In genomic region chrX:134443020-134443419, GRCh38 we compare ENCODE assay signal across 12 cellular contexts.
DNase-seq lines count a peak whose midpoint lies in the region; ATAC-seq and TF ChIP-seq lines count a peak whose summit lies in the region.
"Had no signal": no experiment of that assay in that cellular context is flagged by ENCODE, and none has a peak within 500 bp of the region (broad histone marks: within the 10 kb centered on the region; RNA-seq: fewer than 3 reads in every experiment).

No MANE protein-coding gene starts in this region.

- H3K27me3 Mint-ChIP-seq in nephron (ENCODE audit: low read depth): peaks cover 7% of the 10 kb centered on the region
- H3K27me3 Mint-ChIP-seq: activated naive CD8-positive, alpha-beta T cell treated with anti-CD3 and anti-CD28 coated beads, Interleukin-2, amount 10 ng/mL, durations not matched to agents 7 days and 5 days; dendritic cell treated with granulocyte-macrophage colony-stimulating factor and Interleukin-4, amounts not matched to agents 40 ng/mL and 50 ng/mL, for 4 days had no signal

- H3K36me3 Mint-ChIP-seq in nephron (ENCODE audit: low read depth): no peaks in the 10 kb centered on the region
- H3K36me3 Mint-ChIP-seq: immature natural killer cell had no signal

- ATAC-seq in GM18870 (IDR thresholded peaks at IDR 0.05; ENCODE audit: unreplicated experiment) (peak; percentile 71), GM21825 (IDR thresholded peaks at IDR 0.05; ENCODE audit: unreplicated experiment) (peak; percentile 74)

- H3K4me3 Mint-ChIP-seq in nephron: no peak overlapping the region
- H3K4me3 Mint-ChIP-seq: activated naive CD8-positive, alpha-beta T cell treated with anti-CD3 and anti-CD28 coated beads, Interleukin-2, amount 10 ng/mL, durations not matched to agents 7 days and 5 days; dendritic cell treated with granulocyte-macrophage colony-stimulating factor and Interleukin-4, amounts not matched to agents 40 ng/mL and 50 ng/mL, for 4 days; immature natural killer cell had no signal

- no peaks in the 10 kb centered on the region for H3K9me3 Mint-ChIP-seq in nephron
- H3K9me3 Mint-ChIP-seq: activated naive CD8-positive, alpha-beta T cell treated with anti-CD3 and anti-CD28 coated beads, Interleukin-2, amount 10 ng/mL, durations not matched to agents 7 days and 5 days; dendritic cell treated with granulocyte-macrophage colony-stimulating factor and Interleukin-4, amounts not matched to agents 40 ng/mL and 50 ng/mL, for 4 days; immature natural killer cell had no signal

- peaks cover 5% of the 10 kb centered on the region for H3K4me1 Mint-ChIP-seq in nephron
- H3K4me1 Mint-ChIP-seq: activated naive CD8-positive, alpha-beta T cell treated with anti-CD3 and anti-CD28 coated beads, Interleukin-2, amount 10 ng/mL, durations not matched to agents 7 days and 5 days; immature natural killer cell had no signal

- peak overlapping the region; percentile 79 to 89 (median 80) for H3K27ac Mint-ChIP-seq in nephron
- H3K27ac Mint-ChIP-seq: activated naive CD8-positive, alpha-beta T cell treated with anti-CD3 and anti-CD28 coated beads, Interleukin-2, amount 10 ng/mL, durations not matched to agents 7 days and 5 days; dendritic cell treated with granulocyte-macrophage colony-stimulating factor and Interleukin-4, amounts not matched to agents 40 ng/mL and 50 ng/mL, for 4 days; immature natural killer cell had no signal

- DNase-seq in NCI-H524 treated with DMSO at 0.1 percent for 48 hours (lab: John Stamatoyannopoulos, UW) (peak; percentile 24), DMS153 treated with DMSO at 0.1 percent for 48 hours (lab: John Stamatoyannopoulos, UW; ENCODE audit: unreplicated experiment) (no peak), T1000 (lab: John Stamatoyannopoulos, UW) (no peak)
- no peak for DNase-seq in central memory CD4-positive, alpha-beta T cell
- DNase-seq: activated naive CD8-positive, alpha-beta T cell treated with anti-CD3 and anti-CD28 coated beads, Interleukin-2, amount 10 ng/mL, durations not matched to agents 7 days and 5 days; C1 segment of cervical spinal cord; GF-D8; immature natural killer cell had no signal

- no peak for TF ChIP-seq CTCF in nephron (IDR thresholded peaks at IDR 0.05; ENCODE audit: unreplicated experiment in 3 of 3)
